In genomic region chr4:109787807-109788206, GRCh38 we compare ENCODE assay signal across 11 cellular contexts. TPM values are rescaled to one million over a fixed set of nuclear protein-coding genes. Genes with fewer than 3 reads are reported as not detected.
"Had no signal": no experiment of that assay in that cellular context is flagged by ENCODE, and none has a peak within 500 bp of the region (broad histone marks: within the 10 kb centered on the region; RNA-seq: fewer than 3 reads in every experiment).

No MANE protein-coding gene starts in this region.

- ATAC-seq: GM23338, HCT116 had no signal

- H3K27ac ChIP-seq: GM23248 had no signal

- DNase-seq: GM23248, GOT3, H7, H9, HCEC 1CT, HFFc6 had no signal

- H3K9me3 ChIP-seq: HAP-1 had no signal

- H3K4me3 ChIP-seq: GM23248, GM23338, HAP-1 had no signal

- H3K36me3 ChIP-seq: HAP-1 had no signal

- H3K4me1 ChIP-seq: HAP-1 had no signal

RNA-seq across cellular contexts. Expression of gene CFI, which starts 14.0 kb away (rescaled TPM):
- total RNA-seq: GM23338, H1, H7, H9, HFFc6 had no signal

RNA-seq across cellular contexts. Expression of gene RRH, which starts 40.0 kb away (rescaled TPM):
- total RNA-seq: GM23248, GM23338, H1, H4, H7, H9, HFFc6 had no signal
